ENCODE assay signal across 14 cellular contexts in the genomic region with DNA sequence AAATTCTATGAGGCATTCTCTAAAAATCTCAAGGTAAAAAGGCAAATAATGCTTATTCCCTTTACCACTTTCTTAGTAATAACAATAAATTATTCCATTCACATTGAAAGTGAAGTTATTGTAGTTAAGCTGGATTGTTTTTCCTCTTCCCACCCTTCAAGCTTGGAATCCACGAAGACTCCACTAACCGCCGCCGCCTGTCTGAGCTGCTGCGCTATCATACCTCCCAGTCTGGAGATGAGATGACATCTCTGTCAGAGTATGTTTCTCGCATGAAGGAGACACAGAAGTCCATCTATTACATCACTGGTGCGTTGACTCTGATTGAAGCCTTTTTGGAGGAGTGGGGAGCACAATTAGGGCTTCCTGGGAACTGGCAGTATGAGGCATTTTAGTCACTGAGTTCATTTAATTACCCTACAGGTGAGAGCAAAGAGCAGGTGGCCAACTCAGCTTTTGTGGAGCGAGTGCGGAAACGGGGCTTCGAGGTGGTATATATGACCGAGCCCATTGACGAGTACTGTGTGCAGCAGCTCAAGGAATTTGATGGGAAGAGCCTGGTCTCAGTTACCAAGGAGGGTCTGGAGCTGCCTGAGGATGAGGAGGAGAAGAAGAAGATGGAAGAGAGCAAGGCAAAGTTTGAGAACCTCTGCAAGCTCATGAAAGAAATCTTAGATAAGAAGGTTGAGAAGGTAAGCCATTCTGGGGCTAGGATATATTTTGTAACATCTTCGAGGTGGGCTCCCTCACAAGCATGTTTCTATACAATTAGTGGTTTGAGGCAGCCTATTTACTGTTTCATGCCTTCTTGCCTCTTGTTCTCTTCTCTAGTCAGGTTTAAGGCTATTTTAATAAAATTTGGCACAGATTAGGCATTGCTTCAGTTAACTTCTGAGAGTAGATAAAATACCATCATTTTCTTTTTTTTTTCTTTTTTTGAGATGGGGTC. TPM values are rescaled to one million over a fixed set of nuclear protein-coding genes. Genes with fewer than 3 reads are reported as not detected.
A peak's percentile ranks its signal among the peaks of the same experiment; 100 is the strongest.
DNase-seq lines count a peak whose midpoint lies in the region; ATAC-seq and TF ChIP-seq lines count a peak whose summit lies in the region.
"Had no signal": no experiment of that assay in that cellular context is flagged by ENCODE, and none has a peak within 500 bp of the region (broad histone marks: within the 10 kb centered on the region; RNA-seq: fewer than 3 reads in every experiment).

No MANE protein-coding gene starts in this region.

- H4K8ac ChIP-seq in mesenchymal stem cell (ENCODE audit: low read length): no peak overlapping the region

- H3K4ac ChIP-seq in mesenchymal stem cell (ENCODE audit: low read depth in 1 of 2, low read length in 2 of 2): no peak overlapping the region

- H3K27me3 Mint-ChIP-seq in CD8-positive, alpha-beta T cell (ENCODE audit: low read depth): no peaks in the 10 kb centered on the region
- no peaks in the 10 kb centered on the region for H3K27me3 Mint-ChIP-seq in activated T-helper 1 cell treated with anti-CD3 and anti-CD28 coated beads, Interleukin-12 subunit alpha, Interleukin-12 subunit beta, Interleukin-2, Interleukin-4 antibody, amounts not matched to agents 30 ng/mL and 10 ng/mL and 1 ng/mL, durations not matched to agents 14 hours and 24 hours and 36 hours (ENCODE audit: insufficient read depth)
- no peaks in the 10 kb centered on the region for H3K27me3 Mint-ChIP-seq in natural killer cell (ENCODE audit: low read depth in 2 of 2)

- H3K9me2 ChIP-seq in GM23248 (ENCODE audit: insufficient read depth): no peaks in the 10 kb centered on the region

- peaks cover 84% of the 10 kb centered on the region for H3F3A ChIP-seq in GM23248 (ENCODE audit: insufficient read depth)

- in situ Hi-C loops in GM23248 (cut with MboI) (no loop called here), GM13977 (cut with MboI; ENCODE audit: low pct_unique_long_range_greater_than_20kb, low sequenced_read_pairs, unreplicated experiment) (no loop called here)

- no peaks in the 10 kb centered on the region for H3K9me3 Mint-ChIP-seq in CD8-positive, alpha-beta T cell
- no peaks in the 10 kb centered on the region for H3K9me3 Mint-ChIP-seq in activated T-helper 1 cell treated with anti-CD3 and anti-CD28 coated beads, Interleukin-12 subunit alpha, Interleukin-12 subunit beta, Interleukin-2, Interleukin-4 antibody, amounts not matched to agents 30 ng/mL and 10 ng/mL and 1 ng/mL, durations not matched to agents 14 hours and 24 hours and 36 hours
- H3K9me3 Mint-ChIP-seq in natural killer cell: no peaks in the 10 kb centered on the region

- no peak for DNase-seq in CD8-positive, alpha-beta T cell
- no peak for DNase-seq in GM23248
- DNase-seq in activated T-helper 1 cell treated with anti-CD3 and anti-CD28 coated beads, Interleukin-12 subunit alpha, Interleukin-12 subunit beta, Interleukin-2, Interleukin-4 antibody, amounts not matched to agents 30 ng/mL and 10 ng/mL and 1 ng/mL, durations not matched to agents 14 hours and 24 hours and 36 hours (ENCODE audit: low spot score): no peak
- no peak for DNase-seq in natural killer cell
- DNase-seq in GM13977 (ENCODE audit: low spot score): no peak
- no peak for DNase-seq in mesenchymal stem cell
- DNase-seq: hypothalamus; NCI-H446; RPMI8226; stimulated activated CD4-positive, alpha-beta T cell treated with anti-CD3 and anti-CD28 coated beads, Interleukin-12 subunit alpha, Interleukin-12 subunit beta, amount 100 ng/mL, for 4 hours had no signal

- TF ChIP-seq CTCF in CD8-positive, alpha-beta T cell (IDR thresholded peaks at IDR 0.05): no peak
- no peak for TF ChIP-seq CTCF in natural killer cell (IDR thresholded peaks at IDR 0.05)
- TF ChIP-seq CTCF in GM13977 (IDR thresholded peaks at IDR 0.05; ENCODE audit: extremely low read depth, insufficient read depth, missing control alignments): no peak

- H3K4me3 Mint-ChIP-seq in CD8-positive, alpha-beta T cell: no peak overlapping the region
- H3K4me3 Mint-ChIP-seq in activated T-helper 1 cell treated with anti-CD3 and anti-CD28 coated beads, Interleukin-12 subunit alpha, Interleukin-12 subunit beta, Interleukin-2, Interleukin-4 antibody, amounts not matched to agents 30 ng/mL and 10 ng/mL and 1 ng/mL, durations not matched to agents 14 hours and 24 hours and 36 hours: peak overlapping the region; percentile 50
- no peak overlapping the region for H3K4me3 Mint-ChIP-seq in natural killer cell

- H3K18ac ChIP-seq in mesenchymal stem cell (ENCODE audit: low read depth in 1 of 2, low read length in 2 of 2): no peak overlapping the region

- H4K91ac ChIP-seq in mesenchymal stem cell (ENCODE audit: low read length): no peak overlapping the region

- H3K14ac ChIP-seq in mesenchymal stem cell (ENCODE audit: low read length in 2 of 2): no peak overlapping the region

- H3K79me1 ChIP-seq in mesenchymal stem cell (replicated peaks; ENCODE audit: low read length, poor library complexity, severe bottlenecking): no peaks in the 10 kb centered on the region

- H2BK15ac ChIP-seq in mesenchymal stem cell (ENCODE audit: low read depth, poor library complexity, severe bottlenecking): no peak overlapping the region

- H4K20me1 ChIP-seq in GM23248 (ENCODE audit: insufficient read depth): peaks cover 40% of the 10 kb centered on the region; the same call in 1 of the 2 replicates

- no peak overlapping the region for H3K23ac ChIP-seq in mesenchymal stem cell (ENCODE audit: low read length in 2 of 2)

- H3K9ac ChIP-seq in GM23248: peak overlapping the region; percentile 1; the same call in 1 of the 2 replicates
- H3K9ac ChIP-seq in mesenchymal stem cell (ENCODE audit: low read length): no peak overlapping the region

- H3K4me2 ChIP-seq in GM23248 (ENCODE audit: unreplicated experiment) (no peak overlapping the region), mesenchymal stem cell (ENCODE audit: low read length, poor library complexity, severe bottlenecking) (no peak overlapping the region)

- H3K27ac Mint-ChIP-seq in CD8-positive, alpha-beta T cell: peak overlapping the region; percentile 12
- peak overlapping the region; percentile 77 for H3K27ac Mint-ChIP-seq in activated T-helper 1 cell treated with anti-CD3 and anti-CD28 coated beads, Interleukin-12 subunit alpha, Interleukin-12 subunit beta, Interleukin-2, Interleukin-4 antibody, amounts not matched to agents 30 ng/mL and 10 ng/mL and 1 ng/mL, durations not matched to agents 14 hours and 24 hours and 36 hours
- peak overlapping the region; percentile 6 to 11 for H3K27ac Mint-ChIP-seq in natural killer cell

- peaks cover 41% of the 10 kb centered on the region for H3K4me1 ChIP-seq in CD8-positive, alpha-beta T cell (ENCODE audit: insufficient read depth, low read length)
- peaks cover 24% of the 10 kb centered on the region for H3K4me1 ChIP-seq in GM23248 (ENCODE audit: insufficient read depth)
- peaks cover 23% of the 10 kb centered on the region for H3K4me1 ChIP-seq in mesenchymal stem cell (ENCODE audit: control insufficient read depth, insufficient read depth, low read depth, low read length)

- no peaks in the 10 kb centered on the region for H3K9me3 ChIP-seq in CD8-positive, alpha-beta T cell (ENCODE audit: low read length)
- no peaks in the 10 kb centered on the region for H3K9me3 ChIP-seq in GM23248 (ENCODE audit: low read depth)
- no peaks in the 10 kb centered on the region for H3K9me3 ChIP-seq in mesenchymal stem cell (ENCODE audit: control insufficient read depth, low read length)
- H3K9me3 ChIP-seq: esophagus muscularis mucosa had no signal

- ATAC-seq in CD8-positive, alpha-beta T cell: no peak
- ATAC-seq in natural killer cell (no peak), HG02798 (IDR thresholded peaks at IDR 0.05; ENCODE audit: poor library complexity, unreplicated experiment) (no peak), HG02840 (IDR thresholded peaks at IDR 0.05; ENCODE audit: low FRiP score, unreplicated experiment) (no peak)

- H3K79me2 ChIP-seq in GM23248 (ENCODE audit: insufficient read depth): peaks cover 95% of the 10 kb centered on the region

- no peaks in the 10 kb centered on the region for H3K27me3 ChIP-seq in CD8-positive, alpha-beta T cell (ENCODE audit: insufficient read depth, low read length)
- H3K27me3 ChIP-seq in GM23248 (replicated peaks; ENCODE audit: insufficient read depth): no peaks in the 10 kb centered on the region
- no peaks in the 10 kb centered on the region for H3K27me3 ChIP-seq in mesenchymal stem cell (ENCODE audit: control insufficient read depth in 1 of 2, insufficient read depth in 1 of 2, low read length in 2 of 2)
- H3K27me3 ChIP-seq: esophagus muscularis mucosa had no signal

- POLR2A ChIA-PET in CD8-positive, alpha-beta T cell (lab: Charles Lee): no interaction called here

- intact Hi-C loops in CD8-positive, alpha-beta T cell (cut with DNase I, micrococcal nuclease): no loop called here
- intact Hi-C loops in activated T-helper 1 cell treated with anti-CD3 and anti-CD28 coated beads, Interleukin-12 subunit alpha, Interleukin-12 subunit beta, Interleukin-2, Interleukin-4 antibody, amounts not matched to agents 30 ng/mL and 10 ng/mL and 1 ng/mL, durations not matched to agents 14 hours and 24 hours and 36 hours (cut with micrococcal nuclease): no loop called here
- intact Hi-C loops in natural killer cell (cut with micrococcal nuclease): no loop called here

- no peak overlapping the region for H2BK12ac ChIP-seq in mesenchymal stem cell (ENCODE audit: low read length in 2 of 2)

- no peak overlapping the region for H2BK120ac ChIP-seq in mesenchymal stem cell (ENCODE audit: low read depth, low read length)

- no peak overlapping the region for H3K27ac ChIP-seq in CD8-positive, alpha-beta T cell (ENCODE audit: low read depth, low read length)
- H3K27ac ChIP-seq in GM23248: no peak overlapping the region
- no peak overlapping the region for H3K27ac ChIP-seq in mesenchymal stem cell (ENCODE audit: low read length, poor library complexity, severe bottlenecking)
- H3K27ac ChIP-seq: esophagus muscularis mucosa had no signal

- H3K36me3 Mint-ChIP-seq in CD8-positive, alpha-beta T cell: peaks cover 91% of the 10 kb centered on the region
- peaks cover 83% of the 10 kb centered on the region for H3K36me3 Mint-ChIP-seq in activated T-helper 1 cell treated with anti-CD3 and anti-CD28 coated beads, Interleukin-12 subunit alpha, Interleukin-12 subunit beta, Interleukin-2, Interleukin-4 antibody, amounts not matched to agents 30 ng/mL and 10 ng/mL and 1 ng/mL, durations not matched to agents 14 hours and 24 hours and 36 hours (ENCODE audit: low read depth)
- H3K36me3 Mint-ChIP-seq in natural killer cell: peaks cover 18% of the 10 kb centered on the region

- peaks cover 56% of the 10 kb centered on the region for H3K36me3 ChIP-seq in CD8-positive, alpha-beta T cell (ENCODE audit: insufficient read depth, low read length)
- H3K36me3 ChIP-seq in GM23248 (ENCODE audit: low read depth) (peaks cover 65% of the 10 kb centered on the region), mesenchymal stem cell (ENCODE audit: control insufficient read depth in 1 of 2, insufficient read depth in 2 of 2, low read depth in 1 of 2, low read length in 2 of 2) (peaks cover 44 to 76% of the 10 kb centered on the region in 2 experiments)

- no peak overlapping the region for H2AK5ac ChIP-seq in mesenchymal stem cell (ENCODE audit: low read length, severe bottlenecking)

- 90% methylated on average over 14 of the region's 14 CpGs for WGBS in GM23248 (ENCODE audit: low coverage in 1 of 2, low lambda C conversion rate in 2 of 2, missing lambda C conversion rate in 2 of 2), 2 experiments
- 98% methylated on average over 14 of the region's 14 CpGs for WGBS in mesenchymal stem cell

- H2AFZ ChIP-seq in GM23248: no peak overlapping the region
- H2AFZ ChIP-seq in mesenchymal stem cell (ENCODE audit: low read depth, low read length): no peak overlapping the region

- no peak overlapping the region for H3K4me3 ChIP-seq in CD8-positive, alpha-beta T cell (ENCODE audit: low read depth, low read length)
- no peak overlapping the region for H3K4me3 ChIP-seq in GM23248
- no peak overlapping the region for H3K4me3 ChIP-seq in mesenchymal stem cell (ENCODE audit: insufficient read depth in 1 of 2, low read depth in 1 of 2, low read length in 2 of 2)
- H3K4me3 ChIP-seq: esophagus muscularis mucosa had no signal

- CTCF ChIA-PET in CD8-positive, alpha-beta T cell (lab: Charles Lee): interaction anchor here (1.2 to 5.5 kb wide), 4 partner anchors 9 to 80 kb away, joined by 4 to 17 read pairs (median 6); no protein-coding TSS in a partner anchor

- H2BK5ac ChIP-seq in mesenchymal stem cell (ENCODE audit: low read depth, low read length, poor library complexity, severe bottlenecking): no peak overlapping the region

- H3K4me1 Mint-ChIP-seq in CD8-positive, alpha-beta T cell (ENCODE audit: low read depth): peaks cover 79% of the 10 kb centered on the region
- H3K4me1 Mint-ChIP-seq in activated T-helper 1 cell treated with anti-CD3 and anti-CD28 coated beads, Interleukin-12 subunit alpha, Interleukin-12 subunit beta, Interleukin-2, Interleukin-4 antibody, amounts not matched to agents 30 ng/mL and 10 ng/mL and 1 ng/mL, durations not matched to agents 14 hours and 24 hours and 36 hours (ENCODE audit: low read depth): peaks cover 82% of the 10 kb centered on the region
- peaks cover 65 to 71% of the 10 kb centered on the region in 2 donors for H3K4me1 Mint-ChIP-seq in natural killer cell

RNA-seq across cellular contexts. Expression of gene HSP90AB1, which starts 4.9 kb away (rescaled TPM):
- 100 to 1,000 TPM; 561 to 585 TPM for total RNA-seq in CD8-positive, alpha-beta T cell
- total RNA-seq in GM23248 (2014; rRNA removed; shearing (Covaris generic)): 686 and 732 TPM in 2 replicates
- 392 and 395 TPM in 2 replicates for polyA plus RNA-seq in GM23248 (2016; fragmentation: Nextera tagmentation; extraction: Ambion mirVana)
- total RNA-seq in activated T-helper 1 cell treated with anti-CD3 and anti-CD28 coated beads, Interleukin-12 subunit alpha, Interleukin-12 subunit beta, Interleukin-2, Interleukin-4 antibody, amounts not matched to agents 30 ng/mL and 10 ng/mL and 1 ng/mL, durations not matched to agents 14 hours and 24 hours and 36 hours: 2,065 and 2,095 TPM in 2 replicates
- total RNA-seq in natural killer cell: 100 to 1,000 TPM; 256 to 372 (median 308) TPM
- 545 TPM for polyA plus RNA-seq in mesenchymal stem cell (2013, experiment 1 of 2)
- polyA plus RNA-seq in mesenchymal stem cell (2013, experiment 2 of 2): 525 TPM

RNA-seq across cellular contexts. Expression of gene SLC35B2, which starts 5.5 kb away (rescaled TPM):
- total RNA-seq in CD8-positive, alpha-beta T cell: 1 to 10 TPM; 6.3 to 6.4 TPM
- 106 and 114 TPM in 2 replicates for total RNA-seq in GM23248 (2014; rRNA removed; shearing (Covaris generic))
- 101 and 103 TPM in 2 replicates for polyA plus RNA-seq in GM23248 (2016; fragmentation: Nextera tagmentation; extraction: Ambion mirVana)
- total RNA-seq in activated T-helper 1 cell treated with anti-CD3 and anti-CD28 coated beads, Interleukin-12 subunit alpha, Interleukin-12 subunit beta, Interleukin-2, Interleukin-4 antibody, amounts not matched to agents 30 ng/mL and 10 ng/mL and 1 ng/mL, durations not matched to agents 14 hours and 24 hours and 36 hours: 29.2 and 30.1 TPM in 2 replicates
- 10 to 100 TPM; 20.9 to 27.7 (median 26.8) TPM for total RNA-seq in natural killer cell
- polyA plus RNA-seq in mesenchymal stem cell (2013, experiment 1 of 2): 80.8 TPM
- polyA plus RNA-seq in mesenchymal stem cell (2013, experiment 2 of 2): 81.8 TPM

RNA-seq across cellular contexts. Expression of gene NFKBIE, which starts 13.5 kb away (rescaled TPM):
- 10 to 100 TPM; 44.5 to 45.8 TPM for total RNA-seq in CD8-positive, alpha-beta T cell
- total RNA-seq in GM23248 (2014; rRNA removed; shearing (Covaris generic)): 2.3 and 6.3 TPM in 2 replicates
- 3.5 and 4.5 TPM in 2 replicates for polyA plus RNA-seq in GM23248 (2016; fragmentation: Nextera tagmentation; extraction: Ambion mirVana)
- 23.2 and 29.0 TPM in 2 replicates for total RNA-seq in activated T-helper 1 cell treated with anti-CD3 and anti-CD28 coated beads, Interleukin-12 subunit alpha, Interleukin-12 subunit beta, Interleukin-2, Interleukin-4 antibody, amounts not matched to agents 30 ng/mL and 10 ng/mL and 1 ng/mL, durations not matched to agents 14 hours and 24 hours and 36 hours
- total RNA-seq in natural killer cell: 10 to 100 TPM; 44.9 to 61.5 (median 56.4) TPM
- 4.9 TPM for polyA plus RNA-seq in mesenchymal stem cell (2013, experiment 1 of 2)
- polyA plus RNA-seq in mesenchymal stem cell (2013, experiment 2 of 2): 4.8 TPM

RNA-seq across cellular contexts. Expression of gene TMEM151B, which starts 18.4 kb away (rescaled TPM):
- total RNA-seq in CD8-positive, alpha-beta T cell: not detected
- not detected in 2 replicates for total RNA-seq in GM23248 (2014; rRNA removed; shearing (Covaris generic))
- not detected in 2 replicates for polyA plus RNA-seq in GM23248 (2016; fragmentation: Nextera tagmentation; extraction: Ambion mirVana)
- 0.29 TPM in 1 of 2 replicates, not detected in the other for total RNA-seq in activated T-helper 1 cell treated with anti-CD3 and anti-CD28 coated beads, Interleukin-12 subunit alpha, Interleukin-12 subunit beta, Interleukin-2, Interleukin-4 antibody, amounts not matched to agents 30 ng/mL and 10 ng/mL and 1 ng/mL, durations not matched to agents 14 hours and 24 hours and 36 hours
- not detected for total RNA-seq in natural killer cell
- polyA plus RNA-seq in mesenchymal stem cell (2013, experiment 1 of 2): not detected
- polyA plus RNA-seq in mesenchymal stem cell (2013, experiment 2 of 2): not detected
- total RNA-seq: liver had no signal
- polyA plus RNA-seq: liver had no signal

RNA-seq across cellular contexts. Expression of gene SLC29A1, which starts 28.5 kb away (rescaled TPM):
- total RNA-seq in CD8-positive, alpha-beta T cell: 1 to 10 TPM in 1 of 2 experiments, under 1 TPM in 1; 0.79 to 1.2 TPM
- 12.2 and 17.1 TPM in 2 replicates for total RNA-seq in GM23248 (2014; rRNA removed; shearing (Covaris generic))
- polyA plus RNA-seq in GM23248 (2016; fragmentation: Nextera tagmentation; extraction: Ambion mirVana): 18.4 and 19.2 TPM in 2 replicates
- 121 and 122 TPM in 2 replicates for total RNA-seq in activated T-helper 1 cell treated with anti-CD3 and anti-CD28 coated beads, Interleukin-12 subunit alpha, Interleukin-12 subunit beta, Interleukin-2, Interleukin-4 antibody, amounts not matched to agents 30 ng/mL and 10 ng/mL and 1 ng/mL, durations not matched to agents 14 hours and 24 hours and 36 hours
- total RNA-seq in natural killer cell: 1 to 10 TPM; 2.2 to 5.5 (median 5.2) TPM
- polyA plus RNA-seq in mesenchymal stem cell (2013, experiment 1 of 2): 31.6 TPM
- 29.2 TPM for polyA plus RNA-seq in mesenchymal stem cell (2013, experiment 2 of 2)

Comparison
In these comparisons a context has a peak if more than half of its experiments do, and no peak if none do; other contexts are left out.
1. H3K27ac Mint-ChIP-seq: peak in every context shown above with its lines; median percentile 77 in activated T-helper 1 cell treated with anti-CD3 and anti-CD28 coated beads, Interleukin-12 subunit alpha, Interleukin-12 subunit beta, Interleukin-2, Interleukin-4 antibody, amounts not matched to agents 30 ng/mL and 10 ng/mL and 1 ng/mL, durations not matched to agents 14 hours and 24 hours and 36 hours; 12 in CD8-positive, alpha-beta T cell; 8 in natural killer cell.